ENCODE assay signal across 16 cellular contexts in genomic region chr9:130662099-130662926, GRCh38. TPM values are rescaled to one million over a fixed set of nuclear protein-coding genes. Genes with fewer than 3 reads are reported as not detected.
DNase-seq lines count a peak whose midpoint lies in the region; ATAC-seq and TF ChIP-seq lines count a peak whose summit lies in the region.
"Had no signal": no experiment of that assay in that cellular context is flagged by ENCODE, and none has a peak within 500 bp of the region (broad histone marks: within the 10 kb centered on the region; RNA-seq: fewer than 3 reads in every experiment).

No MANE protein-coding gene starts in this region.

- H3K9me3 Mint-ChIP-seq in CD4-positive, alpha-beta memory T cell = peaks cover 0 to 2% (median 0%) of the 10 kb centered on the region in 8 donors
- no peaks in the 10 kb centered on the region for H3K9me3 Mint-ChIP-seq in activated CD4-positive, alpha-beta memory T cell treated with anti-CD3 and anti-CD28 coated beads, Interleukin-2, amount 10 ng/mL, durations not matched to agents 7 days and 5 days
- peaks cover 0 to 3% (median 0%) of the 10 kb centered on the region in 11 donors for H3K9me3 Mint-ChIP-seq in naive thymus-derived CD4-positive, alpha-beta T cell

- H3K4me1 Mint-ChIP-seq in CD4-positive, alpha-beta memory T cell = peaks cover 5 to 37% (median 25%) of the 10 kb centered on the region in 4 donors
- peaks cover 14% of the 10 kb centered on the region for H3K4me1 Mint-ChIP-seq in activated CD4-positive, alpha-beta memory T cell treated with anti-CD3 and anti-CD28 coated beads, Interleukin-2, amount 10 ng/mL, durations not matched to agents 7 days and 5 days
- peaks cover 11 to 36% (median 25%) of the 10 kb centered on the region in 7 donors for H3K4me1 Mint-ChIP-seq in naive thymus-derived CD4-positive, alpha-beta T cell

- H3K27me3 ChIP-seq in CD4-positive, alpha-beta memory T cell (ENCODE audit: insufficient read depth, low read length) = peaks cover 28% of the 10 kb centered on the region
- peaks cover 3 to 35% of the 10 kb centered on the region in 2 donors for H3K27me3 ChIP-seq in naive thymus-derived CD4-positive, alpha-beta T cell (ENCODE audit: control insufficient read depth in 2 of 2, insufficient read depth in 2 of 2, low read length in 2 of 2)

- H3K27ac Mint-ChIP-seq in CD4-positive, alpha-beta memory T cell = peak overlapping the region in 1 of 7 donors; percentile 64
- H3K27ac Mint-ChIP-seq in activated CD4-positive, alpha-beta memory T cell treated with anti-CD3 and anti-CD28 coated beads, Interleukin-2, amount 10 ng/mL, durations not matched to agents 7 days and 5 days = peak overlapping the region; percentile 47
- H3K27ac Mint-ChIP-seq in naive thymus-derived CD4-positive, alpha-beta T cell = peak overlapping the region in 1 of 9 donors; percentile 82

- H3K4me1 ChIP-seq in CD4-positive, alpha-beta memory T cell (ENCODE audit: insufficient read depth, low read length) = peaks cover 53% of the 10 kb centered on the region
- H3K4me1 ChIP-seq in naive thymus-derived CD4-positive, alpha-beta T cell (ENCODE audit: control insufficient read depth in 2 of 2, insufficient read depth in 2 of 2, low read length in 2 of 2) = peaks cover 6 to 18% of the 10 kb centered on the region in 2 donors
- H3K4me1 ChIP-seq: Caco-2 had no signal

- H3K36me3 Mint-ChIP-seq in CD4-positive, alpha-beta memory T cell = no peaks in the 10 kb centered on the region
- H3K36me3 Mint-ChIP-seq in activated CD4-positive, alpha-beta memory T cell treated with anti-CD3 and anti-CD28 coated beads, Interleukin-2, amount 10 ng/mL, durations not matched to agents 7 days and 5 days (ENCODE audit: low read depth) = no peaks in the 10 kb centered on the region
- peaks cover 0 to 4% (median 0%) of the 10 kb centered on the region in 5 donors for H3K36me3 Mint-ChIP-seq in naive thymus-derived CD4-positive, alpha-beta T cell

- no peak overlapping the region for H3K27ac ChIP-seq in CD4-positive, alpha-beta memory T cell (ENCODE audit: low read depth, low read length)
- no peak overlapping the region for H3K27ac ChIP-seq in naive thymus-derived CD4-positive, alpha-beta T cell (ENCODE audit: low read depth, low read length)
- H3K27ac ChIP-seq: HL-60, left lung, uterus had no signal

- no peak for DNase-seq in CD4-positive, alpha-beta memory T cell
- DNase-seq in H4 (ENCODE audit: low spot score) (peak; percentile 4), NCI-H2196 treated with DMSO at 0.1 percent for 48 hours (lab: John Stamatoyannopoulos, UW; ENCODE audit: unreplicated experiment) (no peak), GM10248 (ENCODE audit: extremely low spot score) (no peak), GOT3 (lab: John Stamatoyannopoulos, UW) (no peak)
- DNase-seq in activated CD4-positive, alpha-beta memory T cell treated with anti-CD3 and anti-CD28 coated beads, Interleukin-2, amount 10 ng/mL, durations not matched to agents 7 days and 5 days = no peak
- DNase-seq in naive thymus-derived CD4-positive, alpha-beta T cell = no peak
- DNase-seq: Caco-2, NCI-H1092 treated with DMSO at 0.1 percent for 48 hours, uterus had no signal

- intact Hi-C loops in CD4-positive, alpha-beta memory T cell (cut with micrococcal nuclease) = no loop called here
- intact Hi-C loops in naive thymus-derived CD4-positive, alpha-beta T cell (cut with micrococcal nuclease) = no loop called here

- no peak for TF ChIP-seq CTCF in GM10248 (IDR thresholded peaks at IDR 0.05; ENCODE audit: control extremely low read depth, extremely low read depth, low read depth, missing control alignments)

- no peaks in the 10 kb centered on the region for H3K9me3 ChIP-seq in CD4-positive, alpha-beta memory T cell (ENCODE audit: control insufficient read depth in 1 of 2, low read length in 2 of 2)
- H3K9me3 ChIP-seq in naive thymus-derived CD4-positive, alpha-beta T cell (ENCODE audit: control insufficient read depth in 2 of 3, low read length in 3 of 3) = no peaks in the 10 kb centered on the region
- H3K9me3 ChIP-seq: left lung, uterus had no signal

- CTCF ChIA-PET in CD4-positive, alpha-beta memory T cell (lab: Charles Lee; ENCODE audit: partially characterized antibody) = interaction anchor here (1.2 kb wide), 1 partner anchor 23 kb away, joined by 3 read pairs; no protein-coding TSS in a partner anchor
- CTCF ChIA-PET in activated CD4-positive, alpha-beta memory T cell treated with anti-CD3 and anti-CD28 coated beads, Interleukin-2, amount 10 ng/mL, durations not matched to agents 7 days and 5 days (lab: Charles Lee) = no interaction called here
- CTCF ChIA-PET in naive thymus-derived CD4-positive, alpha-beta T cell (lab: Charles Lee) = no interaction called here
- CTCF ChIA-PET in GM10248 (lab: Yijun Ruan, JAX) = interaction anchor here (1.0 kb wide), 1 partner anchor 20 kb away, joined by 3 read pairs; no protein-coding TSS in a partner anchor

- H3K36me3 ChIP-seq in CD4-positive, alpha-beta memory T cell (ENCODE audit: insufficient read depth, low read length) = no peaks in the 10 kb centered on the region
- no peaks in the 10 kb centered on the region for H3K36me3 ChIP-seq in naive thymus-derived CD4-positive, alpha-beta T cell (ENCODE audit: control insufficient read depth in 2 of 3, insufficient read depth in 3 of 3, low read length in 3 of 3)
- H3K36me3 ChIP-seq: left lung, uterus had no signal

- H3K4me3 Mint-ChIP-seq in CD4-positive, alpha-beta memory T cell = peak overlapping the region in 7 of 8 donors; percentile 55 to 87 (median 76)
- no peak overlapping the region for H3K4me3 Mint-ChIP-seq in activated CD4-positive, alpha-beta memory T cell treated with anti-CD3 and anti-CD28 coated beads, Interleukin-2, amount 10 ng/mL, durations not matched to agents 7 days and 5 days
- H3K4me3 Mint-ChIP-seq in naive thymus-derived CD4-positive, alpha-beta T cell = peak overlapping the region in 9 of 10 donors; percentile 62 to 91 (median 74)

- H3K27me3 Mint-ChIP-seq in CD4-positive, alpha-beta memory T cell = peaks cover 40 to 46% of the 10 kb centered on the region in 2 donors
- H3K27me3 Mint-ChIP-seq in activated CD4-positive, alpha-beta memory T cell treated with anti-CD3 and anti-CD28 coated beads, Interleukin-2, amount 10 ng/mL, durations not matched to agents 7 days and 5 days = peaks cover 68% of the 10 kb centered on the region
- peaks cover 43 to 77% (median 60%) of the 10 kb centered on the region in 5 donors for H3K27me3 Mint-ChIP-seq in naive thymus-derived CD4-positive, alpha-beta T cell

- H3K4me3 ChIP-seq in CD4-positive, alpha-beta memory T cell (ENCODE audit: low read length in 2 of 2) = no peak overlapping the region
- H3K4me3 ChIP-seq in naive thymus-derived CD4-positive, alpha-beta T cell (ENCODE audit: low read length) = peak overlapping the region; percentile 24
- H3K4me3 ChIP-seq: left lung, uterus had no signal

- POLR2A ChIA-PET in CD4-positive, alpha-beta memory T cell (lab: Charles Lee; ENCODE audit: partially characterized antibody) = no interaction called here
- POLR2A ChIA-PET in activated CD4-positive, alpha-beta memory T cell treated with anti-CD3 and anti-CD28 coated beads, Interleukin-2, amount 10 ng/mL, durations not matched to agents 7 days and 5 days (lab: Charles Lee) = interaction anchor here (1.0 kb wide), 1 partner anchor 9 kb away, joined by 3 read pairs; no protein-coding TSS in a partner anchor
- POLR2A ChIA-PET in naive thymus-derived CD4-positive, alpha-beta T cell (lab: Charles Lee) = interaction anchor here (0.6 kb wide), 1 partner anchor 599 kb away, joined by 3 read pairs; no protein-coding TSS in a partner anchor
- POLR2A ChIA-PET in GM10248 (lab: Yijun Ruan, JAX) = no interaction called here

- no peak for ATAC-seq in naive thymus-derived CD4-positive, alpha-beta T cell
- no peak for ATAC-seq in GM18870 (IDR thresholded peaks at IDR 0.05; ENCODE audit: unreplicated experiment)
- ATAC-seq: left lung had no signal

RNA-seq across cellular contexts. Expression of gene PRDM12, which starts 2.1 kb away (rescaled TPM):
- not detected for total RNA-seq in CD4-positive, alpha-beta memory T cell
- polyA plus RNA-seq in CD4-positive, alpha-beta memory T cell = under 1 TPM in 1 of 2 donors, not detected in 1; 0.11 TPM
- total RNA-seq in H4 (2014; rRNA removed; shearing (Covaris generic)) = not detected in 2 replicates
- total RNA-seq in activated CD4-positive, alpha-beta memory T cell treated with anti-CD3 and anti-CD28 coated beads, Interleukin-2, amount 10 ng/mL, durations not matched to agents 7 days and 5 days = not detected
- not detected for total RNA-seq in naive thymus-derived CD4-positive, alpha-beta T cell
- polyA plus RNA-seq in naive thymus-derived CD4-positive, alpha-beta T cell = under 1 TPM in 1 of 2 donors, not detected in 1; 0.07 TPM
- total RNA-seq: cerebellum; left lung; renal cortical epithelial cell; T-helper 2 cell treated with Interferon-gamma antibody and Interleukin-4, amounts not matched to agents 100 ng/mL and 5 ng/mL, for 36 hours; uterus had no signal

RNA-seq across cellular contexts. Expression of gene EXOSC2, which starts 31.3 kb away (rescaled TPM):
- total RNA-seq in CD4-positive, alpha-beta memory T cell = 10 to 100 TPM; 53.9 to 60.8 TPM
- polyA plus RNA-seq in CD4-positive, alpha-beta memory T cell = 10 to 100 TPM; 22.6 to 25.3 TPM
- total RNA-seq in H4 (2014; rRNA removed; shearing (Covaris generic)) = 51.5 and 63.6 TPM in 2 replicates
- total RNA-seq in activated CD4-positive, alpha-beta memory T cell treated with anti-CD3 and anti-CD28 coated beads, Interleukin-2, amount 10 ng/mL, durations not matched to agents 7 days and 5 days = 10 to 100 TPM; 45.2 to 48.7 TPM
- 10 to 100 TPM; 44.2 to 60.7 (median 59.5) TPM for total RNA-seq in naive thymus-derived CD4-positive, alpha-beta T cell
- polyA plus RNA-seq in naive thymus-derived CD4-positive, alpha-beta T cell = 10 to 100 TPM; 31.4 to 39.9 TPM

Comparison
In these comparisons a context has a peak if more than half of its experiments do, and no peak if none do; other contexts are left out.
1. CTCF ChIA-PET loops: an anchor here in CD4-positive, alpha-beta memory T cell (1.2 kb wide) and GM10248 (1.0 kb wide); none called in activated CD4-positive, alpha-beta memory T cell treated with anti-CD3 and anti-CD28 coated beads, Interleukin-2, amount 10 ng/mL, durations not matched to agents 7 days and 5 days and naive thymus-derived CD4-positive, alpha-beta T cell.
2. POLR2A ChIA-PET loops: an anchor here in activated CD4-positive, alpha-beta memory T cell treated with anti-CD3 and anti-CD28 coated beads, Interleukin-2, amount 10 ng/mL, durations not matched to agents 7 days and 5 days (1.0 kb wide) and naive thymus-derived CD4-positive, alpha-beta T cell (0.6 kb wide); none called in CD4-positive, alpha-beta memory T cell and GM10248.